In the genomic region with DNA sequence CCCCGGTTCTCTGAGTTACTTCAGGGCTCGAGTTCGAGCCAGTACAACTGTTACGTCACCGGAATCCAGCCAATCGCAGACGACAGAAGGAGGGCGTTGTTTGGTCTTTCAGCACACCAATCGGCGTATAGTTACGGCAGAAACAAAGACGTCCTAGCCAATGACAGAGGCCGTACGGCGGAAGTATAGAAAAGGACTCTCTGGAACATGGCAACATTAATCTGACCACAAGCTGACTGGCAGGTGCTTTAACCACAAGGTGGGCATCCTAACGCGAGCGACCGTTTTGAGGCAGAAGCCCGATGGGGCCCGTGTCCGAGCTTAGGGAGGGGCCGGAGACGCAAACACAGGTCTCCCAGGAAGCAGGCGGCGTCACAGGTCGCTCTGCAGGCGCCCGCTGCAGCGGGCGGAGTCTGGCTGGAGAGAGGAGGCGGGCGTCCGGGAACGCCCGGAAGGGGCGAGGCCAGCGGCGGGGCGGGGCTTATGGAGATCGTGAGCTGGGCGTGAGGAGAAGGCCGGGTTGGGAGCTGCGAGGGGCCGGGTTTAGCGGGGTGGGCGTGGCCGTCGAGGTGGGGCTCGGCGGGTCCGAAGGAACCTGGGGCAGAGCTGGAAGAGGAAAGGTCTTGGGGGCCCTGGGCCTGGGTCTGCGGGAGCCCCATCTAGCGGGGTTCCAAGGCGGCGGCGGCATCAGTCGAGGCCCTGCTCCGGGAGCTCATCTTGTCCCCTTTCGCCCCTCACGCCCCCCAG, we compare ENCODE assay signal across 8 cellular contexts. TPM values are rescaled to one million over a fixed set of nuclear protein-coding genes. Genes with fewer than 3 reads are reported as not detected.
DNase-seq lines count a peak whose midpoint lies in the region; ATAC-seq and TF ChIP-seq lines count a peak whose summit lies in the region.

A gene with protein sequence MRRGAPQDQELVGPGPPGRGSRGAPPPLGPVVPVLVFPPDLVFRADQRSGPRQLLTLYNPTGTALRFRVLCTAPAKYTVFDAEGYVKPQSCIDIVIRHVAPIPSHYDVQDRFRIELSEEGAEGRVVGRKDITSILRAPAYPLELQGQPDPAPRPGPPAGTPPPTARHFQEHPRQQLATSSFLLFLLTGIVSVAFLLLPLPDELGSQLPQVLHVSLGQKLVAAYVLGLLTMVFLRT (plus strand): TSS at position 558 of the 747 bp plus-strand sequence. CDS start 252 bp downstream, outside the sequence.

- WGBS in thyroid gland, 2 donors, result 0% methylated on average over 15 to 52 of the region's 61 CpGs

- H3K4me1 ChIP-seq in thyroid gland, result peaks cover 8 to 12% of the 10 kb centered on the region in 2 donors

- H3K9me3 ChIP-seq in thyroid gland, result no peaks in the 10 kb centered on the region

- DNase-seq in GM12865 (ENCODE audit: low read depth) (peak; percentile 99), NCI-H1417 (lab: John Stamatoyannopoulos, UW) (peak; percentile 99 to 100 (median 100)), SW 1271 (lab: John Stamatoyannopoulos, UW) (peak; percentile 97 to 99), head of caudate nucleus (peak; percentile 98 to 100 (median 99)), osteocyte (ENCODE audit: extremely low spot score, unreplicated experiment) (peak; percentile 99), thyroid gland (peak; percentile 98)
- peak; percentile 94 for DNase-seq in activated naive CD8-positive, alpha-beta T cell treated with anti-CD3 and anti-CD28 coated beads, Interleukin-2, amount 50 U/mL, for 16 hours (ENCODE audit: low read depth, low spot score)

- H3K27ac ChIP-seq in thyroid gland, result peak within 1 kb of the TSS; percentile 80 to 97 (median 88)

- H3K36me3 Mint-ChIP-seq in osteocyte (ENCODE audit: unreplicated experiment), result peaks cover 8% of the 10 kb centered on the region

- H3K27ac Mint-ChIP-seq in osteocyte (ENCODE audit: unreplicated experiment), result peak within 1 kb of the TSS; percentile 100

- no peaks in the 10 kb centered on the region for H3K36me3 ChIP-seq in thyroid gland

- intact Hi-C loops in head of caudate nucleus (cut with DNase I), result no loop called here
- intact Hi-C loops in thyroid gland (cut with DNase I), result no loop called here

- TF ChIP-seq CTCF in GM12865 (IDR thresholded peaks at IDR 0.05; ENCODE audit: insufficient read depth, low read depth, low read length, missing control alignments), result no peak
- TF ChIP-seq CTCF in osteocyte (IDR thresholded peaks at IDR 0.05), result no peak
- peak in 3 of 6 experiments; percentile 21 to 32 (median 24) for TF ChIP-seq CTCF in thyroid gland (IDR thresholded peaks at IDR 0.05)

- H3K4me3 Mint-ChIP-seq in osteocyte (ENCODE audit: unreplicated experiment), result peak within 1 kb of the TSS; percentile 98

- H3K27me3 Mint-ChIP-seq in osteocyte (ENCODE audit: unreplicated experiment), result no peaks in the 10 kb centered on the region

- H3K9me3 Mint-ChIP-seq in osteocyte (ENCODE audit: unreplicated experiment), result no peaks in the 10 kb centered on the region

- peak; percentile 91 for ATAC-seq in HG02759 (IDR thresholded peaks at IDR 0.05; ENCODE audit: unreplicated experiment)

- H3K4me1 Mint-ChIP-seq in osteocyte (ENCODE audit: unreplicated experiment), result peaks cover 12% of the 10 kb centered on the region

- peak in 1 of 2 donors; percentile 81 for TF ChIP-seq POLR2A in thyroid gland (IDR thresholded peaks at IDR 0.05)

- no peaks in the 10 kb centered on the region for H3K27me3 ChIP-seq in thyroid gland

- H3K4me3 ChIP-seq in GM12865 (ENCODE audit: low read depth, low read length), result peak within 1 kb of the TSS; percentile 75
- H3K4me3 ChIP-seq in thyroid gland (replicated peaks in 1 of 3), result peak within 1 kb of the TSS; percentile 45 to 89 (median 77)

RNA-seq across cellular contexts. Expression of the gene that starts here (rescaled TPM):
- total RNA-seq in osteocyte, result 24.5 and 26.3 TPM in 2 replicates
- 10 to 100 TPM in 3 of 4 donors, 1 to 10 TPM in 1; 9.1 to 22.7 (median 12.3) TPM for total RNA-seq in thyroid gland

Comparison
In these comparisons a context has a peak if more than half of its experiments do, and no peak if none do; other contexts are left out.
1. Peak in every context shown above with its lines: DNase-seq, ATAC-seq, H3K4me3 ChIP-seq and H3K27ac ChIP-seq.